8 cellular contexts compared by ENCODE assay signal in genomic region chr2:72770879-72771461, GRCh38. TPM values are rescaled to one million over a fixed set of nuclear protein-coding genes. Genes with fewer than 3 reads are reported as not detected.
DNase-seq lines count a peak whose midpoint lies in the region; ATAC-seq and TF ChIP-seq lines count a peak whose summit lies in the region.

No MANE protein-coding gene starts in this region.

- no peak overlapping the region for H3K27ac Mint-ChIP-seq in activated CD4-positive, alpha-beta memory T cell treated with anti-CD3 and anti-CD28 coated beads, Interleukin-2, amount 10 ng/mL, durations not matched to agents 7 days and 5 days
- no peak overlapping the region for H3K27ac Mint-ChIP-seq in nephron

- DNase-seq in activated CD8-positive, alpha-beta memory T cell treated with anti-CD3 and anti-CD28 coated beads for 4 hours (ENCODE audit: low read depth in 2 of 2), result peak; percentile 20 to 29
- DNase-seq in activated CD8-positive, alpha-beta memory T cell treated with anti-CD3 and anti-CD28 coated beads for 24 hours, result no peak
- DNase-seq in NCI-H774 (lab: John Stamatoyannopoulos, UW), result peak; percentile 24
- peak; percentile 51 for DNase-seq in activated CD4-positive, alpha-beta memory T cell treated with anti-CD3 and anti-CD28 coated beads, Interleukin-2, amount 10 ng/mL, durations not matched to agents 7 days and 5 days
- DNase-seq in esophagus squamous epithelium (lab: John Stamatoyannopoulos, UW), result no peak
- peak in 1 of 2 donors; percentile 64 for DNase-seq in tibial artery

- no peak for TF ChIP-seq POLR2A in esophagus squamous epithelium (IDR thresholded peaks at IDR 0.05)

- H3K36me3 Mint-ChIP-seq in activated CD4-positive, alpha-beta memory T cell treated with anti-CD3 and anti-CD28 coated beads, Interleukin-2, amount 10 ng/mL, durations not matched to agents 7 days and 5 days (ENCODE audit: low read depth), result no peaks in the 10 kb centered on the region
- H3K36me3 Mint-ChIP-seq in nephron (ENCODE audit: low read depth), result peaks cover 7% of the 10 kb centered on the region

- 0 to 2% methylated on average over 2 of the region's 2 CpGs for WGBS in esophagus squamous epithelium, 2 donors

- POLR2A ChIA-PET in activated CD4-positive, alpha-beta memory T cell treated with anti-CD3 and anti-CD28 coated beads, Interleukin-2, amount 10 ng/mL, durations not matched to agents 7 days and 5 days (lab: Charles Lee), result no interaction called here

- intact Hi-C loops in esophagus squamous epithelium (cut with DNase I) (loop anchor here (2.0 kb wide), 1 partner anchor 92 kb away; no protein-coding TSS in a partner anchor), tibial artery (cut with DNase I; ENCODE audit: low total_unique reads) (loop anchor here (2.0 kb wide), 1 partner anchor 92 kb away; no protein-coding TSS in a partner anchor)

- H3K4me3 ChIP-seq in esophagus squamous epithelium, result no peak overlapping the region
- no peak overlapping the region for H3K4me3 ChIP-seq in tibial artery

- CTCF ChIA-PET in activated CD4-positive, alpha-beta memory T cell treated with anti-CD3 and anti-CD28 coated beads, Interleukin-2, amount 10 ng/mL, durations not matched to agents 7 days and 5 days (lab: Charles Lee), result interaction anchor here (1.1 to 2.3 kb wide), 6 partner anchors 84 to 93 kb away, joined by 3 to 17 read pairs (median 7); no protein-coding TSS in a partner anchor

- H3K27me3 Mint-ChIP-seq in activated CD4-positive, alpha-beta memory T cell treated with anti-CD3 and anti-CD28 coated beads, Interleukin-2, amount 10 ng/mL, durations not matched to agents 7 days and 5 days, result no peaks in the 10 kb centered on the region
- no peaks in the 10 kb centered on the region for H3K27me3 Mint-ChIP-seq in nephron (ENCODE audit: low read depth)

- H3K9me3 ChIP-seq in esophagus squamous epithelium, result no peaks in the 10 kb centered on the region
- no peaks in the 10 kb centered on the region for H3K9me3 ChIP-seq in tibial artery

- H3K36me3 ChIP-seq in esophagus squamous epithelium, result no peaks in the 10 kb centered on the region
- H3K36me3 ChIP-seq in tibial artery, result no peaks in the 10 kb centered on the region

- H3K27ac ChIP-seq in esophagus squamous epithelium, result no peak overlapping the region
- H3K27ac ChIP-seq in tibial artery, result no peak overlapping the region

- H3K9me3 Mint-ChIP-seq in activated CD4-positive, alpha-beta memory T cell treated with anti-CD3 and anti-CD28 coated beads, Interleukin-2, amount 10 ng/mL, durations not matched to agents 7 days and 5 days, result no peaks in the 10 kb centered on the region
- H3K9me3 Mint-ChIP-seq in nephron, result no peaks in the 10 kb centered on the region

- H3K4me1 ChIP-seq in esophagus squamous epithelium (peaks cover 0 to 2% (median under 1%) of the 10 kb centered on the region in 3 donors), tibial artery (no peaks in the 10 kb centered on the region)

- no peaks in the 10 kb centered on the region for H3K27me3 ChIP-seq in esophagus squamous epithelium
- no peaks in the 10 kb centered on the region for H3K27me3 ChIP-seq in tibial artery

- no peaks in the 10 kb centered on the region for H3K4me1 Mint-ChIP-seq in activated CD4-positive, alpha-beta memory T cell treated with anti-CD3 and anti-CD28 coated beads, Interleukin-2, amount 10 ng/mL, durations not matched to agents 7 days and 5 days
- H3K4me1 Mint-ChIP-seq in nephron, result no peaks in the 10 kb centered on the region

- no peak overlapping the region for H3K4me3 Mint-ChIP-seq in activated CD4-positive, alpha-beta memory T cell treated with anti-CD3 and anti-CD28 coated beads, Interleukin-2, amount 10 ng/mL, durations not matched to agents 7 days and 5 days
- no peak overlapping the region for H3K4me3 Mint-ChIP-seq in nephron

- ATAC-seq in HG03520 (IDR thresholded peaks at IDR 0.05; ENCODE audit: unreplicated experiment), result peak; percentile 67

- TF ChIP-seq CTCF in esophagus squamous epithelium (IDR thresholded peaks at IDR 0.05) (peak; percentile 56 to 90 (median 84)), nephron (IDR thresholded peaks at IDR 0.05; ENCODE audit: unreplicated experiment in 3 of 3) (peak; percentile 87 to 90 (median 88)), tibial artery (IDR thresholded peaks at IDR 0.05) (peak; percentile 87 to 90)

RNA-seq across cellular contexts. Expression of gene EXOC6B, which starts 54.9 kb away (rescaled TPM):
- total RNA-seq in activated CD4-positive, alpha-beta memory T cell treated with anti-CD3 and anti-CD28 coated beads, Interleukin-2, amount 10 ng/mL, durations not matched to agents 7 days and 5 days, result 10 to 100 TPM; 18.7 to 24.2 TPM
- total RNA-seq in esophagus squamous epithelium, result 10 to 100 TPM; 21.0 to 57.7 (median 36.1) TPM

Comparison
In these comparisons a context has a peak if more than half of its experiments do, and no peak if none do; other contexts are left out.
1. DNase-seq: peak in activated CD8-positive, alpha-beta memory T cell treated with anti-CD3 and anti-CD28 coated beads for 4 hours (2 of 2), NCI-H774 (single experiment) and activated CD4-positive, alpha-beta memory T cell treated with anti-CD3 and anti-CD28 coated beads, Interleukin-2, amount 10 ng/mL, durations not matched to agents 7 days and 5 days (single experiment); none in activated CD8-positive, alpha-beta memory T cell treated with anti-CD3 and anti-CD28 coated beads for 24 hours (single experiment) and esophagus squamous epithelium (single experiment).
2. Peak in every context shown above with its lines, with median percentiles within 50 percentile points of each other: CTCF ChIP-seq.